1 cellular context compared by ENCODE assay signal in the genomic region with DNA sequence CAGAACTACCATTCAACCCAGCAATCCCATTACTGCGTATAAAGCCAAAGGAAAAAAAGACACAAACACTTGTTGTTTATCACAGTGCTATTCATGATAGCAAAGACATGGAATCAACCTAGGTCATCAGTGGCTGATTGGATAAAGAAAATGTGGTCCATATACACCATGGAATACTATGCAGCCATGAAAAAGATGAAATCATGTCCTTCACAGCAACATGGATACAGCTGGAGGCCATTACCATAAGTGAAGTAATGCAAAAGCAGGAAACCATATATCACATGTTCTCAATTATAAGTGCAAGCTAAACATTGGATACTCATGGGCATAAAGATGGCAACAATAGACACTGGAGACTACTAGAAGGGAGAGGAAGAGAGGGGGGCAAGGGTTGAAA.
A peak's percentile ranks its signal among the peaks of the same experiment; 100 is the strongest.
TF ChIP-seq lines count a peak whose summit lies in the region.

No MANE protein-coding gene starts in this region.

TF ChIP-seq in HEK293, 187 proteins besides CTCF, POLR2A, EP300 and RAD21 (continued from another document):
- TF ChIP-seq, protein P1, sequence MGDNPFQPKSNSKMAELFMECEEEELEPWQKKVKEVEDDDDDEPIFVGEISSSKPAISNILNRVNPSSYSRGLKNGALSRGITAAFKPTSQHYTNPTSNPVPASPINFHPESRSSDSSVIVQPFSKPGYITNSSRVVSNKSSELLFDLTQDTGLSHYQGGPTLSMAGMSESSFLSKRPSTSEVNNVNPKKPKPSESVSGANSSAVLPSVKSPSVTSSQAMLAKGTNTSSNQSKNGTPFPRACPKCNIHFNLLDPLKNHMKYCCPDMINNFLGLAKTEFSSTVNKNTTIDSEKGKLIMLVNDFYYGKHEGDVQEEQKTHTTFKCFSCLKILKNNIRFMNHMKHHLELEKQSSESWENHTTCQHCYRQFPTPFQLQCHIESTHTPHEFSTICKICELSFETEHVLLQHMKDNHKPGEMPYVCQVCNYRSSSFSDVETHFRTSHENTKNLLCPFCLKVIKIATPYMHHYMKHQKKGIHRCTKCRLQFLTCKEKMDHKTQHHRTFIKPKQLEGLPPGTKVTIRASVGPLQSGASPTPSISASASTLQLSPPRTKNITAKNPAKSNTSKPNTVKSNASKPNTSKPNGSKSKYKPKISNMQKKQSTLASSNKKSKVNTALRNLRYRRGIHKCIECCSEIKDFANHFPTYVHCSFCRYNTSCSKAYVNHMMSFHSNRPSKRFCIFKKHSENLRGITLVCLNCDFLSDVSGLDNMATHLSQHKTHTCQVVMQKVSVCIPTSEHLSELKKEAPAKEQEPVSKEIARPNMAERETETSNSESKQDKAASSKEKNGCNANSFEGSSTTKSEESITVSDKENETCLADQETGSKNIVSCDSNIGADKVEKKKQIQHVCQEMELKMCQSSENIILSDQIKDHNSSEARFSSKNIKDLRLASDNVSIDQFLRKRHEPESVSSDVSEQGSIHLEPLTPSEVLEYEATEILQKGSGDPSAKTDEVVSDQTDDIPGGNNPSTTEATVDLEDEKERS (tag by site-specific recombination; IDR thresholded peaks at IDR 0.05) = peak; percentile 63; the same call in 1 of the 2 replicates
- no peak for TF ChIP-seq SP3 (tag by site-specific recombination; IDR thresholded peaks at IDR 0.05)
